Comparison of ENCODE assay signal across 1 cellular context in the genomic region with DNA sequence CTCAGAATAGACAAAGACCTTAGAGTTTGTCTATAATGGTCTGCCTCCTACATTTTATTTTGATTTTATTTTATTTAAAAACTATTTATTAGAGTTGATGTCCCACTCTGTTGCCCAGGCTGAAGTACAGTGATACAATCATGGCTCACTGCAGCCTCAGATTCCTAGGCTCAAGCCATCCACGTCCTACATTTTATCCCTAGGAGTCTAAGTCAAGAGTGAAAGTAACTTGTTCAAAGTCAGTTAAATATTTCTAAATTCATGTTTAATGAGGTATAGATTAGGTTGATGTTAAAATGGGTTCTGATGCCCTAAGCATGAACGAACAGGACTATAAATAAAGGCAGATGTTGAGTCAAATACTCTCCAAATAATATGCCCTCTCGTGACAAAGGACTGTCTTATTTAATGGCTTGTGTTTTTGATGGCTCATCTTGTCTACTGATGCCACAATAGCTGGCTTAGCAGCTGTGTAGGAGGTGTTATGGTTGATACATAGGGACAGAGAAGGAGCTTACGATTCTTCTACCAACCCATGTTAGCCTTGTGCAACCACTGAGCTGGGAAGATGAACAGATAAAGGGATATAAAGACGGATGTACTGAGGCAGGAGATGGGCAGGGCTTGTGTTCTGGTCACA.
TF ChIP-seq lines count a peak whose summit lies in the region.

No MANE protein-coding gene starts in this region.

TF ChIP-seq in K562, 482 proteins besides CTCF, POLR2A, EP300 and RAD21:
- 0 out of 2 replicates have a peak, but pooled peaks have one; percentile 37 for TF ChIP-seq LCOR (CRISPR knock-in tag; IDR thresholded peaks at IDR 0.05)
- TF ChIP-seq BACH1 (tag; IDR thresholded peaks at IDR 0.05) = no peak
- TF ChIP-seq SMAD3 (CRISPR knock-in tag; conservative IDR thresholded peaks at IDR 0.05) = no peak
- peak; percentile 21; the same call in 1 of the 2 replicates for TF ChIP-seq ZNF224 (CRISPR knock-in tag; IDR thresholded peaks at IDR 0.05)
- 0 out of 2 replicates have a peak, but pooled peaks have one; percentile 31 for TF ChIP-seq MTA3 (IDR thresholded peaks at IDR 0.05; ENCODE audit: borderline replicate concordance)
